In the genomic region with DNA sequence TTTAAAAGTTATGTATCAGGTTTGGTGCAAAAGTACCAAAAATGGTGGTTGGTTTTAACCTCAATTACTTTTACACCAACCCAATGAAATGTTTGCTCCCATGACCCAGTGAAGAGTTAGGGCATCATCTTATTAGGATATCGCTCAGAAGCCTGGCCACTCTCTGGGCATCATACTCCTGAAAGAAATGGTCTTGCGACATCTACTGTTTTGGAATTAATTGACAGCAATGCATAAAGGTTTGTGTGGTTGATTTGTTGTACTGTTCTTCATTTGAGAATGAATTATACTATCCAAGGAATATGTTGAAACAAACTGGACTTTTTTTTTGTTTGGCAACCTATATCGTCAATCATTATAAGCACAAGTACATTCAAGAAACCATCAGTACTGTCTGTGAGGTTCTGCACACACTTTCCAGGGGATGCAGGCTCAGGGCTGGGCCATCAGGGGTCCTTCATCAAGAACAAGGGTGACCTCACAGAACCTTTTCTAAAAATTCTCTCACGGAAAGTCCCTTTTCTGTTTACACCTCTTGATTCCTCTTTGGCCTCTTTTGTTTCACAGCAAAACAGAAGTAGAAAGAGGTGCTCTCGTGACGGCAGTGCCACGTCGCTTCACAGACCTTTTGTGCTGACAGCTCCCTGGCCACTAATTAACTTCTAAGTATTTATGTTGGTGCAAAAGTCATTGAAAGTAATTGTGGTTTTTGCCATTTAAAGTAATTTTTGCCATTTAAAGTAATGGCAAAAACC, we compare ENCODE assay signal across 8 cellular contexts.
DNase-seq lines count a peak whose midpoint lies in the region; ATAC-seq and TF ChIP-seq lines count a peak whose summit lies in the region.

No MANE protein-coding gene starts in this region.

- no peaks in the 10 kb centered on the region for H3K79me1 ChIP-seq in mesenchymal stem cell (replicated peaks; ENCODE audit: low read length, poor library complexity, severe bottlenecking)

- H4K8ac ChIP-seq in mesenchymal stem cell (ENCODE audit: low read length) = no peak overlapping the region

- no peak overlapping the region for H3K14ac ChIP-seq in mesenchymal stem cell (ENCODE audit: low read length in 2 of 2)

- H3K9ac ChIP-seq in mesenchymal stem cell (ENCODE audit: low read length) = peak overlapping the region; percentile 67

- H3K4me1 ChIP-seq in mesenchymal stem cell (ENCODE audit: control insufficient read depth, insufficient read depth, low read depth, low read length) = peaks cover 5% of the 10 kb centered on the region

- no peak overlapping the region for H2BK120ac ChIP-seq in mesenchymal stem cell (ENCODE audit: low read depth, low read length)

- H3K4ac ChIP-seq in mesenchymal stem cell (ENCODE audit: low read depth in 1 of 2, low read length in 2 of 2) = peak overlapping the region; percentile 6 to 38

- TF ChIP-seq CTCF in GM20000 (IDR thresholded peaks at IDR 0.05; ENCODE audit: extremely low read depth, missing control alignments) (no peak), foreskin fibroblast (IDR thresholded peaks at IDR 0.05; ENCODE audit: low read depth, low read length) (no peak)

- no peak overlapping the region for H3K23ac ChIP-seq in mesenchymal stem cell (ENCODE audit: low read length in 2 of 2)

- H3K18ac ChIP-seq in mesenchymal stem cell (ENCODE audit: low read depth in 1 of 2, low read length in 2 of 2) = peak overlapping the region in 1 of 2 experiments; percentile 42

- H3K4me2 ChIP-seq in mesenchymal stem cell (ENCODE audit: low read length, poor library complexity, severe bottlenecking) = peak overlapping the region; percentile 44

- H4K91ac ChIP-seq in mesenchymal stem cell (ENCODE audit: low read length) = no peak overlapping the region

- DNase-seq in DMS53 (lab: John Stamatoyannopoulos, UW) (peak; percentile 75), GM20000 (ENCODE audit: low spot score) (peak; percentile 72), amniotic epithelial cell (ENCODE audit: low read depth) (peak; percentile 21), mesenchymal stem cell (peak; percentile 83), nucleus accumbens (lab: John Stamatoyannopoulos, UW) (no peak), SIG-M5 (lab: John Stamatoyannopoulos, UW) (no peak), foreskin fibroblast (no peak)

- H3K9me3 ChIP-seq in mesenchymal stem cell (ENCODE audit: control insufficient read depth, low read length) = no peaks in the 10 kb centered on the region

- no peak overlapping the region for H2BK12ac ChIP-seq in mesenchymal stem cell (ENCODE audit: low read length in 2 of 2)

- no peaks in the 10 kb centered on the region for H3K36me3 ChIP-seq in mesenchymal stem cell (ENCODE audit: control insufficient read depth in 1 of 2, insufficient read depth in 2 of 2, low read depth in 1 of 2, low read length in 2 of 2)

- no peaks in the 10 kb centered on the region for H3K27me3 ChIP-seq in mesenchymal stem cell (ENCODE audit: control insufficient read depth in 1 of 2, insufficient read depth in 1 of 2, low read length in 2 of 2)

- H2BK15ac ChIP-seq in mesenchymal stem cell (ENCODE audit: low read depth, poor library complexity, severe bottlenecking) = no peak overlapping the region

- no peak overlapping the region for H2BK5ac ChIP-seq in mesenchymal stem cell (ENCODE audit: low read depth, low read length, poor library complexity, severe bottlenecking)

- ATAC-seq in HG03558 (IDR thresholded peaks at IDR 0.05; ENCODE audit: extremely low read depth, unreplicated experiment) = peak; percentile 88

- 37% methylated on average over 8 of the region's 8 CpGs for WGBS in mesenchymal stem cell

- H3K4me3 ChIP-seq in mesenchymal stem cell (ENCODE audit: insufficient read depth in 1 of 2, low read depth in 1 of 2, low read length in 2 of 2) (no peak overlapping the region), foreskin fibroblast (ENCODE audit: low read depth in 1 of 2, low read length in 2 of 2) (no peak overlapping the region)

- H2AFZ ChIP-seq in mesenchymal stem cell (ENCODE audit: low read depth, low read length) = no peak overlapping the region

- H2AK5ac ChIP-seq in mesenchymal stem cell (ENCODE audit: low read length, severe bottlenecking) = peak overlapping the region; percentile 55

- H3K27ac ChIP-seq in mesenchymal stem cell (ENCODE audit: low read length, poor library complexity, severe bottlenecking) = peak overlapping the region; percentile 77

Comparison
In these comparisons a context has a peak if more than half of its experiments do, and no peak if none do; other contexts are left out.
1. DNase-seq: peak in DMS53 (single experiment), GM20000 (single experiment), amniotic epithelial cell (single experiment) and mesenchymal stem cell (single experiment); none in nucleus accumbens (0 of 56), SIG-M5 (single experiment) and foreskin fibroblast (0 of 2).